28 cellular contexts compared by ENCODE assay signal in the genomic region with DNA sequence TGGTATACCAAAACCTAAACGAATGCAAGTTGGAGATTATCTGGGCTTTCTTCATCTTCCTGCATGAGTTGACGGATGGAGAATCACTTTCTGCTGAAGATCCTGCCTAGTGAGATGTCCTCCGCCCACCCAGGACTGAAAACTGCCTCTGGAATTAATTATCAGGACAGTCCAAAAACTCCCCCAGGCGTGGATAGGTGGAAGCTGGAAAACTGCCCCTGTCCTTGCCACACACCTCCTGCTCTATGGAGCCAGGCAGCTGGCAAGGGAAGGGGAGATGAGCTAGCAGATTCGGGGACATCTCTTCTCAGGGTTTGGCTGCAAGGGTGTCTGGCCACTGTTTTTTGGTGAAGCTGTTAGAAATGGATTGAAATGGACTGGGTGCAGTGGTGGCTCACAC.
"Had no signal": no experiment of that assay in that cellular context is flagged by ENCODE, and none has a peak within 500 bp of the region (broad histone marks: within the 10 kb centered on the region; RNA-seq: fewer than 3 reads in every experiment).

No MANE protein-coding gene starts in this region.

- DNase-seq: colonic mucosa; effector memory CD4-positive, alpha-beta T cell; foreskin keratinocyte; hypothalamus; immature natural killer cell; islet precursor cell; kidney glomerular epithelial cell; left colon; left ventricle myocardium superior; natural killer cell; occipital lobe; ovary; stimulated activated CD4-positive, alpha-beta T cell treated with anti-CD3 and anti-CD28 coated beads, Interleukin-12 subunit alpha, Interleukin-12 subunit beta, amount 100 ng/mL, for 4 hours; stimulated activated CD4-positive, alpha-beta T cell treated with anti-CD3 and anti-CD28 coated beads, Interleukin-1b, Interleukin-23, amount 100 ng/mL, for 48 hours; stimulated activated CD4-positive, alpha-beta T cell treated with anti-CD3 and anti-CD28 coated beads, Interleukin-4, amount 100 ng/mL, for 1 hour; stimulated activated CD8-positive, alpha-beta memory T cell treated with anti-CD3 and anti-CD28 coated beads, Interleukin-4, amount 100 ng/mL, for 48 hours; stimulated activated naive CD4-positive, alpha-beta T cell; stimulated activated naive CD8-positive, alpha-beta T cell treated with anti-CD3 and anti-CD28 coated beads, Interleukin-15, amount 100 ng/mL, for 72 hours; trophoblast cell had no signal

- H3K9me3 Mint-ChIP-seq: dendritic cell treated with granulocyte-macrophage colony-stimulating factor and Interleukin-4, amounts not matched to agents 40 ng/mL and 50 ng/mL, for 4 days; immature natural killer cell; memory B cell; natural killer cell; stimulated activated naive CD8-positive, alpha-beta T cell treated with anti-CD3 and anti-CD28 coated beads, Interleukin-15, amount 100 ng/mL, for 72 hours had no signal

- H3K4me1 ChIP-seq: colonic mucosa, foreskin keratinocyte, vagina had no signal

- H3K36me3 ChIP-seq: colonic mucosa, gastroesophageal sphincter, ovary, suprapubic skin, vagina had no signal

- H3K27ac ChIP-seq: colonic mucosa, foreskin keratinocyte, ovary, suprapubic skin, vagina had no signal

- H3K4me1 Mint-ChIP-seq: immature natural killer cell; natural killer cell; stimulated activated naive CD8-positive, alpha-beta T cell treated with anti-CD3 and anti-CD28 coated beads, Interleukin-15, amount 100 ng/mL, for 72 hours had no signal

- H3K36me3 Mint-ChIP-seq: immature natural killer cell, memory B cell, natural killer cell had no signal

- H3K4me3 ChIP-seq: colonic mucosa, esophagus muscularis mucosa, gastroesophageal sphincter, lung, ovary, smooth muscle cell, suprapubic skin, vagina had no signal

- H3K4me3 Mint-ChIP-seq: dendritic cell treated with granulocyte-macrophage colony-stimulating factor and Interleukin-4, amounts not matched to agents 40 ng/mL and 50 ng/mL, for 4 days; immature natural killer cell; memory B cell; natural killer cell; stimulated activated naive CD8-positive, alpha-beta T cell treated with anti-CD3 and anti-CD28 coated beads, Interleukin-15, amount 100 ng/mL, for 72 hours had no signal

- H3K27ac Mint-ChIP-seq: dendritic cell treated with granulocyte-macrophage colony-stimulating factor and Interleukin-4, amounts not matched to agents 40 ng/mL and 50 ng/mL, for 4 days; immature natural killer cell; memory B cell; natural killer cell; stimulated activated naive CD8-positive, alpha-beta T cell treated with anti-CD3 and anti-CD28 coated beads, Interleukin-15, amount 100 ng/mL, for 72 hours had no signal

- H3K9me3 ChIP-seq: colonic mucosa, esophagus muscularis mucosa, gastroesophageal sphincter, ovary, suprapubic skin, vagina had no signal

- ATAC-seq: foreskin keratinocyte; gastroesophageal sphincter; left colon; left ventricle myocardium superior; natural killer cell; sciatic nerve; stimulated activated naive CD8-positive, alpha-beta T cell treated with anti-CD3 and anti-CD28 coated beads, Interleukin-15, amount 100 ng/mL, for 72 hours had no signal

- H3K27me3 ChIP-seq: colonic mucosa, esophagus muscularis mucosa, gastroesophageal sphincter, ovary, suprapubic skin, vagina had no signal
